In the genomic region with DNA sequence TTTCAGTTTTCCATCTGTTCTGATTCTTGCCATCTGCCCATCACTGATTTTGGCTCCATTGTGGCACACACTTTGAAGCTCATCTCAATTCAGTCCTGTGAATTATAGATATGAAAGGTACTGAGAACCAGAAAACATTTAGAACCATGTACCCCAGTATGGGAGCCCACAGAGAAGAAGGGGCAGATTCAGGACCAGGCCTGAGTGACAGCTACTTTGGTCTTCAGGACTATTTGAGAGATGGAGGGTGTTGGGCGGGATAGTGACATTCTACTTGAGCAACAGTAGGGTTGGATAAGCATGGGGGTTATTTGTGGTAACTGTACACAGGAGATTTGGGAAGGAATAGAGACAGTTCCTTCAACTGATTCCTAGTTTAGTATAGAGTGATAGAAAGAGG, we compare ENCODE assay signal across 16 cellular contexts.
A peak's percentile ranks its signal among the peaks of the same experiment; 100 is the strongest.
DNase-seq lines count a peak whose midpoint lies in the region; ATAC-seq and TF ChIP-seq lines count a peak whose summit lies in the region.
"Had no signal": no experiment of that assay in that cellular context is flagged by ENCODE, and none has a peak within 500 bp of the region (broad histone marks: within the 10 kb centered on the region; RNA-seq: fewer than 3 reads in every experiment).

No MANE protein-coding gene starts in this region.

- no peak overlapping the region for H3K4me3 ChIP-seq in BE2C (ENCODE audit: low read depth, low read length)
- H3K4me3 ChIP-seq: GM23248 had no signal

- TF ChIP-seq CTCF in BE2C (IDR thresholded peaks at IDR 0.05; ENCODE audit: low read depth, low read length): no peak

- peak; percentile 30 for DNase-seq in D341Med (ENCODE audit: low spot score)
- peak; percentile 2 for DNase-seq in NCI-H1694 (lab: John Stamatoyannopoulos, UW)
- peak; percentile 84 for DNase-seq in NCI-H446 treated with DMSO at 0.1 percent for 48 hours (lab: John Stamatoyannopoulos, UW)
- DNase-seq in SK-N-DZ (ENCODE audit: low spot score): peak; percentile 17
- DNase-seq in BE2C: no peak
- DNase-seq in GF-D8 (lab: John Stamatoyannopoulos, UW): no peak
- no peak for DNase-seq in activated CD4-positive, alpha-beta T cell treated with anti-CD3 and anti-CD28 coated beads, Interleukin-2, amount 50 U/mL, for 48 hours
- DNase-seq: 8988T; AML-193; C1 segment of cervical spinal cord; CD4-positive, alpha-beta T cell; DMS53; GM23248; H7; IMR-90 had no signal

- no peaks in the 10 kb centered on the region for H3K27me3 ChIP-seq in BE2C

- H3K36me3 ChIP-seq in BE2C: no peaks in the 10 kb centered on the region

- no peak for ATAC-seq in HG03571 (IDR thresholded peaks at IDR 0.05; ENCODE audit: unreplicated experiment)

- H3K9me3 ChIP-seq in BE2C: no peaks in the 10 kb centered on the region

- H3K4me1 ChIP-seq in BE2C: no peaks in the 10 kb centered on the region

Comparison
In these comparisons a context has a peak if more than half of its experiments do, and no peak if none do; other contexts are left out.
1. DNase-seq: peak in D341Med (single experiment), NCI-H1694 (single experiment), NCI-H446 treated with DMSO at 0.1 percent for 48 hours (single experiment) and SK-N-DZ (single experiment); none in BE2C (single experiment), GF-D8 (single experiment) and activated CD4-positive, alpha-beta T cell treated with anti-CD3 and anti-CD28 coated beads, Interleukin-2, amount 50 U/mL, for 48 hours (0 of 2).